Comparison of ENCODE assay signal across 21 cellular contexts in the genomic region with DNA sequence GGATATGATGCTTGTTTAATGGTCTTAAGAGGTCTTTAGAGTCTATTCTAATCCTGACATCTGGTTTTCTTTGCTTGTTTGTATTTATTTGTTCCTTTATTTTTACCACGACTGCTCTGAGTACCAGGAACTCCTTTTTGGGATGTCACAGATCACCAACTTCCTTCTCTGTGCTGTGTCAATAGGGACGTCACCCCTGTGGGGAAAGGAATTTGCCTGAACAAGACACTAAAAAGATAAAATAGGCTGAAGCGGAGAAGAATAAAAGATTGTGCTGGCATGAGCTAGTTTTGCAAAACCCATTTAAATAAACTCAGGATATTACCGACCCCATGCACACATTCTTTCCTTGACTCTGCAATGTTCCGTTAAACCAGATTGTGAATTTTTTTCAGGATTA.
"Had no signal": no experiment of that assay in that cellular context is flagged by ENCODE, and none has a peak within 500 bp of the region (broad histone marks: within the 10 kb centered on the region; RNA-seq: fewer than 3 reads in every experiment).

No MANE protein-coding gene starts in this region.

- ATAC-seq: activated CD4-positive, alpha-beta T cell treated with anti-CD3 and anti-CD28 coated beads for 36 hours; mucosa of descending colon; upper lobe of right lung had no signal

- H3K4me3 ChIP-seq: colonic mucosa, dorsolateral prefrontal cortex, mucosa of descending colon, sigmoid colon, spleen, thoracic aorta, upper lobe of right lung had no signal

- H3K27me3 Mint-ChIP-seq: activated B cell treated with CpG ODN at 0.5 μM for 24 hours; activated CD4-positive, alpha-beta T cell treated with anti-CD3 and anti-CD28 coated beads for 36 hours; activated naive CD8-positive, alpha-beta T cell treated with anti-CD3 and anti-CD28 coated beads for 36 hours; progenitor cell of endocrine pancreas had no signal

- DNase-seq: activated B cell treated with CpG ODN at 0.5 μM for 24 hours; activated CD4-positive, alpha-beta T cell treated with anti-CD3 and anti-CD28 coated beads for 36 hours; activated CD4-positive, alpha-beta T cell treated with anti-CD3 and anti-CD28 coated beads, Interleukin-2, amount 50 U/mL, for 4 hours; activated naive CD4-positive, alpha-beta T cell treated with Interleukin-2 at 50 U/mL for 16 hours; activated naive CD8-positive, alpha-beta T cell treated with anti-CD3 and anti-CD28 coated beads for 36 hours; activated T-cell treated with anti-CD3 and anti-CD28 coated beads, Interleukin-2, amount 50 U/mL, for 48 hours; central memory CD4-positive, alpha-beta T cell; colonic mucosa; dorsolateral prefrontal cortex; mucosa of descending colon; retina; sigmoid colon; spleen; stimulated activated CD4-positive, alpha-beta T cell treated with anti-CD3 and anti-CD28 coated beads, Interleukin-4, amount 100 ng/mL, for 1 hour; stimulated activated naive CD4-positive, alpha-beta T cell treated with Interleukin-2 at 50 U/mL for 16 hours; T1000; upper lobe of right lung had no signal

- H3K27ac ChIP-seq: colonic mucosa, dorsolateral prefrontal cortex, sigmoid colon, spleen, thoracic aorta, upper lobe of right lung had no signal

- H3K27ac Mint-ChIP-seq: activated B cell treated with CpG ODN at 0.5 μM for 24 hours; activated CD4-positive, alpha-beta T cell treated with anti-CD3 and anti-CD28 coated beads for 36 hours; activated naive CD8-positive, alpha-beta T cell treated with anti-CD3 and anti-CD28 coated beads for 36 hours; progenitor cell of endocrine pancreas; T-helper 1 cell treated with Interleukin-12 subunit alpha and Interleukin-12 subunit beta and Interleukin-4 antibody, amounts not matched to agents 30 μg/mL and 1 μg/mL, for 36 hours had no signal

- H3K36me3 ChIP-seq: colonic mucosa, sigmoid colon, thoracic aorta, upper lobe of right lung had no signal

- H3K9me3 ChIP-seq: colonic mucosa had no signal

- H3K4me3 Mint-ChIP-seq: activated B cell treated with CpG ODN at 0.5 μM for 24 hours; activated CD4-positive, alpha-beta T cell treated with anti-CD3 and anti-CD28 coated beads for 36 hours; activated naive CD8-positive, alpha-beta T cell treated with anti-CD3 and anti-CD28 coated beads for 36 hours; neural crest cell; T-helper 1 cell treated with Interleukin-12 subunit alpha and Interleukin-12 subunit beta and Interleukin-4 antibody, amounts not matched to agents 30 μg/mL and 1 μg/mL, for 36 hours had no signal

- H3K27me3 ChIP-seq: colonic mucosa, dorsolateral prefrontal cortex, sigmoid colon, spleen, upper lobe of right lung had no signal

- H3K4me1 ChIP-seq: colonic mucosa, sigmoid colon, spleen, upper lobe of right lung had no signal
